In the genomic region with DNA sequence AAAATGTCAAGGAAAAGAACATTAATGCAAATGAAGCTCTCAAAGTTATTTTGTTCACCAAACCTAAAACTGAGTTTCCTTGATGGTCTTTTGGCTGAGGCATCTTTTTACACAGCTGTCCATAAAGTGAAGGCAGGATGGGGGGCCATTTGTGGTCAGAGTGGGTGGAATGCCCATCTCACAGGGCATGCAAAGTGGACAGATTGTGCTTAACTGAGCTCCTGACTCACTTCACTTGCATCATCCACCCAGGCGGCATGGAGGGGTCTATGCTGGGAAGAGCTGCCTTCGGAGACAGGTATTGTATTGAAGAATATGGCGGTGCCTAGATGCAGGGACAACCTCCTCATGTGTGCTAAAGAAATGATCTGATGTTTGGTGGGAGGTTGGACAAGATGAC, we compare ENCODE assay signal across 20 cellular contexts.
DNase-seq lines count a peak whose midpoint lies in the region; ATAC-seq and TF ChIP-seq lines count a peak whose summit lies in the region.
"Had no signal": no experiment of that assay in that cellular context is flagged by ENCODE, and none has a peak within 500 bp of the region (broad histone marks: within the 10 kb centered on the region; RNA-seq: fewer than 3 reads in every experiment).

No MANE protein-coding gene starts in this region.

- H3K4me3 ChIP-seq in breast epithelium (no peak overlapping the region), adipocyte (ENCODE audit: low read length) (no peak overlapping the region), skeletal muscle cell (ENCODE audit: low read depth, low read length) (no peak overlapping the region)
- H3K4me3 ChIP-seq: A549; BLaER1 treated with 17β-estradiol and CSF1 and Interleukin-3, amounts not matched to agents 10 nM and 100 nM; GM12878 had no signal

- H3K36me3 Mint-ChIP-seq in MCF 10A (ENCODE audit: insufficient read depth, unreplicated experiment) (no peaks in the 10 kb centered on the region), WTC11 (peaks cover 9% of the 10 kb centered on the region)
- H3K36me3 Mint-ChIP-seq: CD8-positive, alpha-beta T cell had no signal

- H3K36me3 ChIP-seq in breast epithelium, result no peaks in the 10 kb centered on the region
- no peaks in the 10 kb centered on the region for H3K36me3 ChIP-seq in adipocyte (ENCODE audit: control insufficient read depth, insufficient read depth, low read length, severe bottlenecking)
- H3K36me3 ChIP-seq: BLaER1 treated with 17β-estradiol and CSF1 and Interleukin-3, amounts not matched to agents 10 nM and 100 nM had no signal

- TF ChIP-seq CTCF in MCF 10A (IDR thresholded peaks at IDR 0.05; ENCODE audit: unreplicated experiment) (no peak), breast epithelium (IDR thresholded peaks at IDR 0.05) (no peak), GM20000 (IDR thresholded peaks at IDR 0.05; ENCODE audit: extremely low read depth, missing control alignments) (no peak), WTC11 (IDR thresholded peaks at IDR 0.05) (no peak), GM10248 (IDR thresholded peaks at IDR 0.05; ENCODE audit: control extremely low read depth, extremely low read depth, low read depth, missing control alignments) (no peak)

- POLR2A ChIA-PET in MCF 10A (lab: Yijun Ruan, JAX), result interaction anchor here (1.0 kb wide), 1 partner anchor 9 kb away, joined by 3 read pairs; no protein-coding TSS in a partner anchor
- POLR2A ChIA-PET in WTC11 (lab: Charles Lee), result no interaction called here
- POLR2A ChIA-PET in GM10248 (lab: Yijun Ruan, JAX), result no interaction called here

- H3K4me3 Mint-ChIP-seq in MCF 10A (ENCODE audit: unreplicated experiment) (no peak overlapping the region), WTC11 (no peak overlapping the region)
- H3K4me3 Mint-ChIP-seq: B cell; CD4-positive, alpha-beta T cell; CD8-positive, alpha-beta T cell had no signal

- intact Hi-C loops in MCF 10A (cut with micrococcal nuclease) (no loop called here), breast epithelium (cut with DNase I; ENCODE audit: low total_unique reads) (no loop called here)

- H3K9me3 ChIP-seq in breast epithelium, result no peaks in the 10 kb centered on the region
- peaks cover 15% of the 10 kb centered on the region for H3K9me3 ChIP-seq in adipocyte (ENCODE audit: control insufficient read depth, low read length)
- H3K9me3 ChIP-seq: Caco-2 had no signal

- DNase-seq in MCF 10A (ENCODE audit: unreplicated experiment), result peak; percentile 1
- DNase-seq in breast epithelium (ENCODE audit: low spot score in 2 of 2), result no peak
- DNase-seq in adipocyte (ENCODE audit: low read depth), result peak; percentile 7
- peak; percentile 13 for DNase-seq in skeletal muscle cell (ENCODE audit: low read depth)
- DNase-seq in GM20000 (ENCODE audit: low spot score), result no peak
- no peak for DNase-seq in WTC11 (ENCODE audit: low spot score)
- no peak for DNase-seq in GM10248 (ENCODE audit: extremely low spot score)
- DNase-seq: AML-193; Caco-2; Calu3; CD4-positive, alpha-beta T cell; CD8-positive, alpha-beta T cell; DMS79 treated with DMSO at 0.1 percent for 48 hours; GF-D8 had no signal

- H3K27ac Mint-ChIP-seq in MCF 10A (ENCODE audit: low read depth, unreplicated experiment) (no peak overlapping the region), WTC11 (no peak overlapping the region)
- H3K27ac Mint-ChIP-seq: B cell; CD4-positive, alpha-beta T cell; CD8-positive, alpha-beta T cell had no signal

- H3K27ac ChIP-seq in breast epithelium, result no peak overlapping the region
- H3K27ac ChIP-seq: 22Rv1; A549; BLaER1 treated with 17β-estradiol and CSF1 and Interleukin-3, amounts not matched to agents 10 nM and 100 nM; C4-2B had no signal

- no peaks in the 10 kb centered on the region for H3K27me3 ChIP-seq in breast epithelium
- peaks cover 5% of the 10 kb centered on the region for H3K27me3 ChIP-seq in adipocyte (replicated peaks; ENCODE audit: control insufficient read depth, insufficient read depth, low read length)
- H3K27me3 ChIP-seq: BLaER1 treated with 17β-estradiol and CSF1 and Interleukin-3, amounts not matched to agents 10 nM and 100 nM had no signal

- CTCF ChIA-PET in MCF 10A (lab: Yijun Ruan, JAX) (no interaction called here), WTC11 (lab: Charles Lee) (no interaction called here), GM10248 (lab: Yijun Ruan, JAX) (interaction anchor here (1.2 to 1.9 kb wide), 2 partner anchors 11 to 17 kb away, joined by 3 to 5 read pairs; no protein-coding TSS in a partner anchor)

- BruUV-seq in MCF 10A (replicated peaks; lab: Mats Ljungman, UMichigan), result no TSS peak

- no peak overlapping the region for H3K9ac ChIP-seq in adipocyte (ENCODE audit: low read length)
- H3K9ac ChIP-seq: BLaER1 treated with 17β-estradiol and CSF1 and Interleukin-3, amounts not matched to agents 10 nM and 100 nM had no signal

- no peak for ATAC-seq in WTC11
- ATAC-seq: A549; CD8-positive, alpha-beta T cell; GM12878 had no signal

- H3K9me3 Mint-ChIP-seq in MCF 10A (ENCODE audit: unreplicated experiment) (peaks cover 9% of the 10 kb centered on the region), WTC11 (peaks cover 18% of the 10 kb centered on the region)

- peaks cover 11% of the 10 kb centered on the region for H3K27me3 Mint-ChIP-seq in MCF 10A (ENCODE audit: insufficient read depth, unreplicated experiment)
- H3K27me3 Mint-ChIP-seq in WTC11 (ENCODE audit: low read depth), result peaks cover 2% of the 10 kb centered on the region; the same call in 1 of the 2 replicates
- H3K27me3 Mint-ChIP-seq: B cell; CD4-positive, alpha-beta T cell had no signal

- TF ChIP-seq POLR2A in breast epithelium (IDR thresholded peaks at IDR 0.05), result no peak

- H3K4me1 ChIP-seq in breast epithelium, result no peaks in the 10 kb centered on the region
- peaks cover 3% of the 10 kb centered on the region for H3K4me1 ChIP-seq in adipocyte (ENCODE audit: control insufficient read depth, insufficient read depth, low read length)
- H3K4me1 ChIP-seq: A549, Caco-2 had no signal

- peaks cover 5% of the 10 kb centered on the region for H3K4me1 Mint-ChIP-seq in MCF 10A (ENCODE audit: insufficient read depth, unreplicated experiment)
- peaks cover 8% of the 10 kb centered on the region for H3K4me1 Mint-ChIP-seq in WTC11

TF ChIP-seq in WTC11, 78 proteins besides CTCF, POLR2A, EP300 and RAD21:
- TF ChIP-seq, protein P1, sequence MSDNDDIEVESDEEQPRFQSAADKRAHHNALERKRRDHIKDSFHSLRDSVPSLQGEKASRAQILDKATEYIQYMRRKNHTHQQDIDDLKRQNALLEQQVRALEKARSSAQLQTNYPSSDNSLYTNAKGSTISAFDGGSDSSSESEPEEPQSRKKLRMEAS (CRISPR knock-in tag; IDR thresholded peaks at IDR 0.05), result no peak
- TF ChIP-seq OVOL2 (CRISPR knock-in tag; IDR thresholded peaks at IDR 0.05; ENCODE audit: borderline replicate concordance), result no peak
- TF ChIP-seq, protein P2, sequence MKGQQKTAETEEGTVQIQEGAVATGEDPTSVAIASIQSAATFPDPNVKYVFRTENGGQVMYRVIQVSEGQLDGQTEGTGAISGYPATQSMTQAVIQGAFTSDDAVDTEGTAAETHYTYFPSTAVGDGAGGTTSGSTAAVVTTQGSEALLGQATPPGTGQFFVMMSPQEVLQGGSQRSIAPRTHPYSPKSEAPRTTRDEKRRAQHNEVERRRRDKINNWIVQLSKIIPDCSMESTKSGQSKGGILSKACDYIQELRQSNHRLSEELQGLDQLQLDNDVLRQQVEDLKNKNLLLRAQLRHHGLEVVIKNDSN (CRISPR knock-in tag; IDR thresholded peaks at IDR 0.05), result no peak
- no peak for TF ChIP-seq NFE2L1 (CRISPR knock-in tag; IDR thresholded peaks at IDR 0.05)
- TF ChIP-seq, protein P3, sequence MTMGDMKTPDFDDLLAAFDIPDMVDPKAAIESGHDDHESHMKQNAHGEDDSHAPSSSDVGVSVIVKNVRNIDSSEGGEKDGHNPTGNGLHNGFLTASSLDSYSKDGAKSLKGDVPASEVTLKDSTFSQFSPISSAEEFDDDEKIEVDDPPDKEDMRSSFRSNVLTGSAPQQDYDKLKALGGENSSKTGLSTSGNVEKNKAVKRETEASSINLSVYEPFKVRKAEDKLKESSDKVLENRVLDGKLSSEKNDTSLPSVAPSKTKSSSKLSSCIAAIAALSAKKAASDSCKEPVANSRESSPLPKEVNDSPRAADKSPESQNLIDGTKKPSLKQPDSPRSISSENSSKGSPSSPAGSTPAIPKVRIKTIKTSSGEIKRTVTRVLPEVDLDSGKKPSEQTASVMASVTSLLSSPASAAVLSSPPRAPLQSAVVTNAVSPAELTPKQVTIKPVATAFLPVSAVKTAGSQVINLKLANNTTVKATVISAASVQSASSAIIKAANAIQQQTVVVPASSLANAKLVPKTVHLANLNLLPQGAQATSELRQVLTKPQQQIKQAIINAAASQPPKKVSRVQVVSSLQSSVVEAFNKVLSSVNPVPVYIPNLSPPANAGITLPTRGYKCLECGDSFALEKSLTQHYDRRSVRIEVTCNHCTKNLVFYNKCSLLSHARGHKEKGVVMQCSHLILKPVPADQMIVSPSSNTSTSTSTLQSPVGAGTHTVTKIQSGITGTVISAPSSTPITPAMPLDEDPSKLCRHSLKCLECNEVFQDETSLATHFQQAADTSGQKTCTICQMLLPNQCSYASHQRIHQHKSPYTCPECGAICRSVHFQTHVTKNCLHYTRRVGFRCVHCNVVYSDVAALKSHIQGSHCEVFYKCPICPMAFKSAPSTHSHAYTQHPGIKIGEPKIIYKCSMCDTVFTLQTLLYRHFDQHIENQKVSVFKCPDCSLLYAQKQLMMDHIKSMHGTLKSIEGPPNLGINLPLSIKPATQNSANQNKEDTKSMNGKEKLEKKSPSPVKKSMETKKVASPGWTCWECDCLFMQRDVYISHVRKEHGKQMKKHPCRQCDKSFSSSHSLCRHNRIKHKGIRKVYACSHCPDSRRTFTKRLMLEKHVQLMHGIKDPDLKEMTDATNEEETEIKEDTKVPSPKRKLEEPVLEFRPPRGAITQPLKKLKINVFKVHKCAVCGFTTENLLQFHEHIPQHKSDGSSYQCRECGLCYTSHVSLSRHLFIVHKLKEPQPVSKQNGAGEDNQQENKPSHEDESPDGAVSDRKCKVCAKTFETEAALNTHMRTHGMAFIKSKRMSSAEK (CRISPR knock-in tag; IDR thresholded peaks at IDR 0.05; ENCODE audit: borderline replicate concordance), result no peak
- TF ChIP-seq RELA (CRISPR knock-in tag; IDR thresholded peaks at IDR 0.05; ENCODE audit: borderline replicate concordance), result no peak
- TF ChIP-seq CBFB (CRISPR knock-in tag; IDR thresholded peaks at IDR 0.05; ENCODE audit: low read depth), result no peak
- no peak for TF ChIP-seq GRHL2 (CRISPR knock-in tag; IDR thresholded peaks at IDR 0.05; ENCODE audit: insufficient replicate concordance, severe bottlenecking)
- TF ChIP-seq, protein P4, sequence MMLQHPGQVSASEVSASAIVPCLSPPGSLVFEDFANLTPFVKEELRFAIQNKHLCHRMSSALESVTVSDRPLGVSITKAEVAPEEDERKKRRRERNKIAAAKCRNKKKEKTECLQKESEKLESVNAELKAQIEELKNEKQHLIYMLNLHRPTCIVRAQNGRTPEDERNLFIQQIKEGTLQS (CRISPR knock-in tag; conservative IDR thresholded peaks at IDR 0.05), result no peak

Comparison
In these comparisons a context has a peak if more than half of its experiments do, and no peak if none do; other contexts are left out.
1. DNase-seq: peak in MCF 10A (single experiment), adipocyte (single experiment) and skeletal muscle cell (single experiment); none in breast epithelium (0 of 2), GM20000 (single experiment), WTC11 (single experiment) and GM10248 (single experiment).